14 cellular contexts compared by ENCODE assay signal in genomic region chr6:127402890-127403617, GRCh38. TPM values are rescaled to one million over a fixed set of nuclear protein-coding genes. Genes with fewer than 3 reads are reported as not detected.
DNase-seq lines count a peak whose midpoint lies in the region; ATAC-seq and TF ChIP-seq lines count a peak whose summit lies in the region.
"Had no signal": no experiment of that assay in that cellular context is flagged by ENCODE, and none has a peak within 500 bp of the region (broad histone marks: within the 10 kb centered on the region; RNA-seq: fewer than 3 reads in every experiment).

No MANE protein-coding gene starts in this region.

- peaks cover 5% of the 10 kb centered on the region for H3K9me3 Mint-ChIP-seq in activated naive CD8-positive, alpha-beta T cell treated with anti-CD3 and anti-CD28 coated beads for 36 hours
- H3K9me3 Mint-ChIP-seq in activated naive CD8-positive, alpha-beta T cell treated with anti-CD3 and anti-CD28 coated beads, Interleukin-2, amount 50 U/mL, for 24 hours, result no peaks in the 10 kb centered on the region
- no peaks in the 10 kb centered on the region for H3K9me3 Mint-ChIP-seq in stimulated activated naive B cell treated with anti-CD40 and anti-IgM and Interleukin-4, amounts not matched to agents 10 μg/mL and 1 μg/mL and 100 μg/mL, for 72 hours
- H3K9me3 Mint-ChIP-seq in T-cell, result no peaks in the 10 kb centered on the region
- H3K9me3 Mint-ChIP-seq: activated CD4-positive, alpha-beta memory T cell treated with anti-CD3 and anti-CD28 coated beads, Interleukin-2, amount 10 ng/mL, durations not matched to agents 7 days and 5 days; activated T-helper 2 cell treated with anti-CD3 and anti-CD28 coated beads, Interferon-gamma antibody, Interleukin-2, Interleukin-4, amounts not matched to agents 10 μg/mL and 5 μg/mL and 100 μg/mL, durations not matched to agents 14 hours and 24 hours and 36 hours had no signal

- H2AFZ ChIP-seq in MM.1S (ENCODE audit: low read length), result peak overlapping the region; percentile 51; the same call in 1 of the 2 replicates

- peaks cover 23% of the 10 kb centered on the region for H3F3A ChIP-seq in MM.1S (ENCODE audit: insufficient read depth, low read length)

- POLR2A ChIA-PET in T-cell (lab: Charles Lee), result no interaction called here

- no peaks in the 10 kb centered on the region for H3K9me3 ChIP-seq in MM.1S (replicated peaks; ENCODE audit: insufficient read depth, low read length)
- H3K9me3 ChIP-seq in Peyer's patch, result no peaks in the 10 kb centered on the region

- H3K4me1 Mint-ChIP-seq in activated naive CD8-positive, alpha-beta T cell treated with anti-CD3 and anti-CD28 coated beads for 36 hours, result peaks cover 12% of the 10 kb centered on the region
- H3K4me1 Mint-ChIP-seq in activated naive CD8-positive, alpha-beta T cell treated with anti-CD3 and anti-CD28 coated beads, Interleukin-2, amount 50 U/mL, for 24 hours, result peaks cover 13% of the 10 kb centered on the region
- H3K4me1 Mint-ChIP-seq in stimulated activated naive B cell treated with anti-CD40 and anti-IgM and Interleukin-4, amounts not matched to agents 10 μg/mL and 1 μg/mL and 100 μg/mL, for 72 hours, result peaks cover 8 to 20% of the 10 kb centered on the region in 2 donors
- peaks cover 0 to 7% (median 7%) of the 10 kb centered on the region in 3 donors for H3K4me1 Mint-ChIP-seq in T-cell
- H3K4me1 Mint-ChIP-seq: mesothelial cell of epicardium had no signal

- DNase-seq in activated naive CD8-positive, alpha-beta T cell treated with anti-CD3 and anti-CD28 coated beads for 36 hours, result no peak
- DNase-seq in activated naive CD8-positive, alpha-beta T cell treated with anti-CD3 and anti-CD28 coated beads, Interleukin-2, amount 50 U/mL, for 24 hours, result no peak
- DNase-seq in MM.1S (peak; percentile 43), T-cell (no peak), Peyer's patch (no peak), NCI-H187 treated with DMSO at 0.1 percent for 48 hours (lab: John Stamatoyannopoulos, UW) (no peak)
- DNase-seq in stimulated activated naive B cell treated with anti-CD40 and anti-IgM and Interleukin-4, amounts not matched to agents 10 μg/mL and 1 μg/mL and 100 μg/mL, for 72 hours, result no peak
- DNase-seq: activated CD4-positive, alpha-beta memory T cell treated with anti-CD3 and anti-CD28 coated beads, Interleukin-2, amount 10 ng/mL, durations not matched to agents 7 days and 5 days; anterior cingulate cortex; occipital lobe; stimulated activated naive CD8-positive, alpha-beta T cell treated with anti-CD3 and anti-CD28 coated beads, Interleukin-15, amount 100 ng/mL, for 72 hours had no signal

- H3K4me3 Mint-ChIP-seq in activated naive CD8-positive, alpha-beta T cell treated with anti-CD3 and anti-CD28 coated beads for 36 hours, result no peak overlapping the region
- no peak overlapping the region for H3K4me3 Mint-ChIP-seq in activated naive CD8-positive, alpha-beta T cell treated with anti-CD3 and anti-CD28 coated beads, Interleukin-2, amount 50 U/mL, for 24 hours
- no peak overlapping the region for H3K4me3 Mint-ChIP-seq in stimulated activated naive B cell treated with anti-CD40 and anti-IgM and Interleukin-4, amounts not matched to agents 10 μg/mL and 1 μg/mL and 100 μg/mL, for 72 hours
- no peak overlapping the region for H3K4me3 Mint-ChIP-seq in T-cell
- H3K4me3 Mint-ChIP-seq: activated CD4-positive, alpha-beta memory T cell treated with anti-CD3 and anti-CD28 coated beads, Interleukin-2, amount 10 ng/mL, durations not matched to agents 7 days and 5 days; mesothelial cell of epicardium; stimulated activated naive CD8-positive, alpha-beta T cell treated with anti-CD3 and anti-CD28 coated beads, Interleukin-15, amount 100 ng/mL, for 72 hours had no signal

- no peaks in the 10 kb centered on the region for H3K27me3 ChIP-seq in MM.1S (replicated peaks; ENCODE audit: insufficient read depth, low read length)
- no peaks in the 10 kb centered on the region for H3K27me3 ChIP-seq in Peyer's patch

- TF ChIP-seq CTCF in MM.1S (IDR thresholded peaks at IDR 0.05; ENCODE audit: low read length), result no peak
- no peak for TF ChIP-seq CTCF in Peyer's patch (IDR thresholded peaks at IDR 0.05)

- peak overlapping the region; percentile 31 for H3K4me2 ChIP-seq in MM.1S (ENCODE audit: low read depth, low read length)

- no peak overlapping the region for H3K9ac ChIP-seq in MM.1S (ENCODE audit: low read length)

- TF ChIP-seq POLR2A in Peyer's patch (IDR thresholded peaks at IDR 0.05), result no peak

- H3K9me2 ChIP-seq in MM.1S (replicated peaks; ENCODE audit: insufficient read depth, low read length), result no peaks in the 10 kb centered on the region

- peaks cover 2% of the 10 kb centered on the region for H3K36me3 Mint-ChIP-seq in activated naive CD8-positive, alpha-beta T cell treated with anti-CD3 and anti-CD28 coated beads for 36 hours
- H3K36me3 Mint-ChIP-seq in activated naive CD8-positive, alpha-beta T cell treated with anti-CD3 and anti-CD28 coated beads, Interleukin-2, amount 50 U/mL, for 24 hours (ENCODE audit: low read depth), result no peaks in the 10 kb centered on the region
- H3K36me3 Mint-ChIP-seq in stimulated activated naive B cell treated with anti-CD40 and anti-IgM and Interleukin-4, amounts not matched to agents 10 μg/mL and 1 μg/mL and 100 μg/mL, for 72 hours, result peaks cover 0 to 3% of the 10 kb centered on the region in 2 donors
- no peaks in the 10 kb centered on the region for H3K36me3 Mint-ChIP-seq in T-cell

- CTCF ChIA-PET in T-cell (lab: Charles Lee), result no interaction called here

- H3K36me3 ChIP-seq in MM.1S (replicated peaks; ENCODE audit: insufficient read depth, low read length) (no peaks in the 10 kb centered on the region), Peyer's patch (no peaks in the 10 kb centered on the region)

- no peaks in the 10 kb centered on the region for H3K27me3 Mint-ChIP-seq in activated naive CD8-positive, alpha-beta T cell treated with anti-CD3 and anti-CD28 coated beads for 36 hours
- H3K27me3 Mint-ChIP-seq in activated naive CD8-positive, alpha-beta T cell treated with anti-CD3 and anti-CD28 coated beads, Interleukin-2, amount 50 U/mL, for 24 hours, result no peaks in the 10 kb centered on the region
- no peaks in the 10 kb centered on the region for H3K27me3 Mint-ChIP-seq in stimulated activated naive B cell treated with anti-CD40 and anti-IgM and Interleukin-4, amounts not matched to agents 10 μg/mL and 1 μg/mL and 100 μg/mL, for 72 hours
- no peaks in the 10 kb centered on the region for H3K27me3 Mint-ChIP-seq in T-cell
- H3K27me3 Mint-ChIP-seq: activated CD4-positive, alpha-beta memory T cell treated with anti-CD3 and anti-CD28 coated beads, Interleukin-2, amount 10 ng/mL, durations not matched to agents 7 days and 5 days; stimulated activated naive CD8-positive, alpha-beta T cell treated with anti-CD3 and anti-CD28 coated beads, Interleukin-15, amount 100 ng/mL, for 72 hours had no signal

- H3K79me2 ChIP-seq in MM.1S (ENCODE audit: low read length), result no peaks in the 10 kb centered on the region

- H3K4me3 ChIP-seq in MM.1S (ENCODE audit: low read length), result no peak overlapping the region
- no peak overlapping the region for H3K4me3 ChIP-seq in Peyer's patch

- H3K4me1 ChIP-seq in MM.1S (ENCODE audit: low read length) (peaks cover 18% of the 10 kb centered on the region), Peyer's patch (no peaks in the 10 kb centered on the region)

- ATAC-seq in activated naive CD8-positive, alpha-beta T cell treated with anti-CD3 and anti-CD28 coated beads, Interleukin-2, amount 50 U/mL, for 24 hours, result no peak
- ATAC-seq in HG02623 (IDR thresholded peaks at IDR 0.05; ENCODE audit: unreplicated experiment), result peak; percentile 27
- peak; percentile 46 to 48 for ATAC-seq in stimulated activated naive B cell treated with anti-CD40 and anti-IgM and Interleukin-4, amounts not matched to agents 10 μg/mL and 1 μg/mL and 100 μg/mL, for 72 hours (replicated peaks)
- ATAC-seq in T-cell (replicated peaks in 1 of 4), result no peak
- ATAC-seq: stimulated activated naive CD8-positive, alpha-beta T cell treated with anti-CD3 and anti-CD28 coated beads, Interleukin-15, amount 100 ng/mL, for 72 hours had no signal

- H4K20me1 ChIP-seq in MM.1S (ENCODE audit: insufficient read depth, low read length), result no peaks in the 10 kb centered on the region

- H3K27ac ChIP-seq in MM.1S (ENCODE audit: low read length) (peak overlapping the region; percentile 87), Peyer's patch (no peak overlapping the region)

- H3K27ac Mint-ChIP-seq in activated naive CD8-positive, alpha-beta T cell treated with anti-CD3 and anti-CD28 coated beads for 36 hours, result peak overlapping the region; percentile 44
- H3K27ac Mint-ChIP-seq in activated naive CD8-positive, alpha-beta T cell treated with anti-CD3 and anti-CD28 coated beads, Interleukin-2, amount 50 U/mL, for 24 hours, result no peak overlapping the region
- no peak overlapping the region for H3K27ac Mint-ChIP-seq in stimulated activated naive B cell treated with anti-CD40 and anti-IgM and Interleukin-4, amounts not matched to agents 10 μg/mL and 1 μg/mL and 100 μg/mL, for 72 hours
- H3K27ac Mint-ChIP-seq in T-cell, result no peak overlapping the region
- H3K27ac Mint-ChIP-seq: mesothelial cell of epicardium had no signal

RNA-seq across cellular contexts. Expression of gene KIAA0408, which starts 56.1 kb away (rescaled TPM):
- 1 to 10 TPM; 2.3 to 3.1 TPM for total RNA-seq in activated naive CD8-positive, alpha-beta T cell treated with anti-CD3 and anti-CD28 coated beads for 36 hours
- 1 to 10 TPM; 2.2 to 6.4 (median 3.5) TPM for total RNA-seq in T-cell
- total RNA-seq in Peyer's patch, result 1 to 10 TPM in 3 of 4 donors, under 1 TPM in 1; 0.53 to 5.0 (median 3.8) TPM

RNA-seq across cellular contexts. Expression of gene ECHDC1, which starts 59.6 kb away (rescaled TPM):
- 10 to 100 TPM; 61.7 to 64.1 TPM for total RNA-seq in activated naive CD8-positive, alpha-beta T cell treated with anti-CD3 and anti-CD28 coated beads for 36 hours
- total RNA-seq in T-cell, result 10 to 100 TPM; 21.2 to 39.2 (median 34.1) TPM
- 10 to 100 TPM; 48.9 to 71.8 (median 60.0) TPM for total RNA-seq in Peyer's patch

Comparison
In these comparisons a context has a peak if more than half of its experiments do, and no peak if none do; other contexts are left out.
1. ATAC-seq: peak in HG02623 (single experiment) and stimulated activated naive B cell treated with anti-CD40 and anti-IgM and Interleukin-4, amounts not matched to agents 10 μg/mL and 1 μg/mL and 100 μg/mL, for 72 hours (2 of 2); none in activated naive CD8-positive, alpha-beta T cell treated with anti-CD3 and anti-CD28 coated beads, Interleukin-2, amount 50 U/mL, for 24 hours (single experiment) and T-cell (0 of 4).